In the genomic region with DNA sequence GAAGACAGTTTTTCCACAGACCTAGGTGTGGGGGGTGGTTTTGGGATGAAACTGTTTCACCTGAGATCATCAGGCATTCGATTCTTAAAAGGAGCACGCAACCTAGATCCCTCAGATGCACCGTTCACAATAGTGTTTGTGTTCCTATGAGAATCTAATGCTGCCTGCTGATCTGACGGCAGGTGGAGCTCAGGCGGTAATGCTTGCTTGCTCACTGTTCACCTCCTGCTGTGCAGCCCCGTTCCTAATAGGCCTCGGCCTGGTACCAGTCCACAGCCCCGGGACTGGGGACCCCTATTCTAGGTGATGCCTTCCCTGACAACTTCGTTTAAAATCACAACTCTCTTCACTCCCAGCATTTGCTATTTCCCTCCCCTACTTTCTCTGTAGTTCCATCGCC, we compare ENCODE assay signal across 17 cellular contexts.
DNase-seq lines count a peak whose midpoint lies in the region; ATAC-seq and TF ChIP-seq lines count a peak whose summit lies in the region.
"Had no signal": no experiment of that assay in that cellular context is flagged by ENCODE, and none has a peak within 500 bp of the region (broad histone marks: within the 10 kb centered on the region; RNA-seq: fewer than 3 reads in every experiment).

No MANE protein-coding gene starts in this region.

- no peak overlapping the region for H3K4me3 Mint-ChIP-seq in WTC11

- no peaks in the 10 kb centered on the region for H3K9me3 ChIP-seq in Karpas-422 (ENCODE audit: low read length)
- H3K9me3 ChIP-seq: BLaER1 treated with 17β-estradiol and CSF1 and Interleukin-3, amounts not matched to agents 10 nM and 100 nM had no signal

- no peak overlapping the region for H3K27ac Mint-ChIP-seq in WTC11

- peaks cover 9% of the 10 kb centered on the region for H3K36me3 Mint-ChIP-seq in WTC11

- DNase-seq in DMS 273 (lab: John Stamatoyannopoulos, UW; ENCODE audit: unreplicated experiment) (peak; percentile 21), DMS 273 treated with DMSO at 0.1 percent for 48 hours (lab: John Stamatoyannopoulos, UW) (no peak), WTC11 (ENCODE audit: low spot score) (peak; percentile 26), epithelial cell of proximal tubule (ENCODE audit: low read depth) (no peak), Karpas-422 (no peak), left lobe of liver (ENCODE audit: low spot score) (no peak)
- DNase-seq: 8988T, KG1, MM.1S, NCI-H1105, NCI-H2029, NCI-H524, PC-9 had no signal

- no peaks in the 10 kb centered on the region for H3K9me2 ChIP-seq in Karpas-422 (replicated peaks; ENCODE audit: insufficient read depth, low read length)

- CTCF ChIA-PET in WTC11 (lab: Charles Lee): interaction anchor here (1.0 kb wide), 1 partner anchor 289 kb away, joined by 3 read pairs; no protein-coding TSS in a partner anchor

- no peak overlapping the region for H3K9ac ChIP-seq in Karpas-422 (ENCODE audit: low read length)
- H3K9ac ChIP-seq: BLaER1 treated with 17β-estradiol and CSF1 and Interleukin-3, amounts not matched to agents 10 nM and 100 nM had no signal

- H3K36me3 ChIP-seq in Karpas-422 (ENCODE audit: insufficient read depth, low read length): no peaks in the 10 kb centered on the region
- H3K36me3 ChIP-seq: BLaER1 treated with 17β-estradiol and CSF1 and Interleukin-3, amounts not matched to agents 10 nM and 100 nM had no signal

- H3K79me2 ChIP-seq in Karpas-422 (ENCODE audit: low read length): no peaks in the 10 kb centered on the region

- ATAC-seq in WTC11: no peak
- no peak for ATAC-seq in HG03280 (IDR thresholded peaks at IDR 0.05; ENCODE audit: unreplicated experiment)
- ATAC-seq in left lobe of liver: no peak

- peaks cover 6% of the 10 kb centered on the region; the same call in 1 of the 2 replicates for H3K4me1 ChIP-seq in Karpas-422 (ENCODE audit: low read length)

- H2AFZ ChIP-seq in Karpas-422 (ENCODE audit: low read length): no peak overlapping the region
- H2AFZ ChIP-seq: PC-9 had no signal

- H3K27me3 ChIP-seq in Karpas-422 (ENCODE audit: low read length): no peaks in the 10 kb centered on the region
- H3K27me3 ChIP-seq: BLaER1 treated with 17β-estradiol and CSF1 and Interleukin-3, amounts not matched to agents 10 nM and 100 nM had no signal

- H3K4me1 Mint-ChIP-seq in WTC11: no peaks in the 10 kb centered on the region

- POLR2A ChIA-PET in WTC11 (lab: Charles Lee): no interaction called here

- H4K20me1 ChIP-seq in Karpas-422 (ENCODE audit: insufficient read depth, low read depth, low read length): no peaks in the 10 kb centered on the region
- H4K20me1 ChIP-seq: BLaER1 treated with 17β-estradiol and CSF1 and Interleukin-3, amounts not matched to agents 10 nM and 100 nM had no signal

- H3K4me3 ChIP-seq in epithelial cell of proximal tubule (ENCODE audit: low read depth, low read length) (no peak overlapping the region), Karpas-422 (ENCODE audit: low read length) (no peak overlapping the region)
- H3K4me3 ChIP-seq: BLaER1 treated with 17β-estradiol and CSF1 and Interleukin-3, amounts not matched to agents 10 nM and 100 nM; PC-9; SK-N-MC had no signal

- 0 out of 2 replicates have a peak, but pooled peaks have one; percentile 8 for TF ChIP-seq CTCF in LNCAP (IDR thresholded peaks at IDR 0.05)
- TF ChIP-seq CTCF in WTC11 (IDR thresholded peaks at IDR 0.05): no peak
- TF ChIP-seq CTCF in epithelial cell of proximal tubule (conservative IDR thresholded peaks at IDR 0.05; ENCODE audit: low read depth, low read length): peak; percentile 8

- H3K27me3 Mint-ChIP-seq in WTC11 (ENCODE audit: low read depth): no peaks in the 10 kb centered on the region

- no peak overlapping the region for H3K27ac ChIP-seq in Karpas-422 (ENCODE audit: low read length)
- H3K27ac ChIP-seq: BLaER1 treated with 17β-estradiol and CSF1 and Interleukin-3, amounts not matched to agents 10 nM and 100 nM; PC-9; SK-N-MC had no signal

- no peak overlapping the region for H3K4me2 ChIP-seq in Karpas-422 (ENCODE audit: low read depth, low read length, poor library complexity, severe bottlenecking)
- H3K4me2 ChIP-seq: PC-9 had no signal

- peaks cover 5% of the 10 kb centered on the region; the same call in 1 of the 2 replicates for H3K9me3 Mint-ChIP-seq in WTC11

TF ChIP-seq in WTC11, 78 proteins besides CTCF, POLR2A, EP300 and RAD21 (continues in another document):
- TF ChIP-seq TCF7 (CRISPR knock-in tag; IDR thresholded peaks at IDR 0.05; ENCODE audit: low read depth) (no peak), ZNF219 (CRISPR knock-in tag; IDR thresholded peaks at IDR 0.05; ENCODE audit: borderline replicate concordance) (no peak), IRF2 (CRISPR knock-in tag; IDR thresholded peaks at IDR 0.05; ENCODE audit: borderline replicate concordance, low read depth) (no peak), HMGA2 (CRISPR knock-in tag; IDR thresholded peaks at IDR 0.05) (no peak), ZNF317 (CRISPR knock-in tag; IDR thresholded peaks at IDR 0.05; ENCODE audit: borderline replicate concordance, low read depth) (no peak)
- TF ChIP-seq, protein P1, sequence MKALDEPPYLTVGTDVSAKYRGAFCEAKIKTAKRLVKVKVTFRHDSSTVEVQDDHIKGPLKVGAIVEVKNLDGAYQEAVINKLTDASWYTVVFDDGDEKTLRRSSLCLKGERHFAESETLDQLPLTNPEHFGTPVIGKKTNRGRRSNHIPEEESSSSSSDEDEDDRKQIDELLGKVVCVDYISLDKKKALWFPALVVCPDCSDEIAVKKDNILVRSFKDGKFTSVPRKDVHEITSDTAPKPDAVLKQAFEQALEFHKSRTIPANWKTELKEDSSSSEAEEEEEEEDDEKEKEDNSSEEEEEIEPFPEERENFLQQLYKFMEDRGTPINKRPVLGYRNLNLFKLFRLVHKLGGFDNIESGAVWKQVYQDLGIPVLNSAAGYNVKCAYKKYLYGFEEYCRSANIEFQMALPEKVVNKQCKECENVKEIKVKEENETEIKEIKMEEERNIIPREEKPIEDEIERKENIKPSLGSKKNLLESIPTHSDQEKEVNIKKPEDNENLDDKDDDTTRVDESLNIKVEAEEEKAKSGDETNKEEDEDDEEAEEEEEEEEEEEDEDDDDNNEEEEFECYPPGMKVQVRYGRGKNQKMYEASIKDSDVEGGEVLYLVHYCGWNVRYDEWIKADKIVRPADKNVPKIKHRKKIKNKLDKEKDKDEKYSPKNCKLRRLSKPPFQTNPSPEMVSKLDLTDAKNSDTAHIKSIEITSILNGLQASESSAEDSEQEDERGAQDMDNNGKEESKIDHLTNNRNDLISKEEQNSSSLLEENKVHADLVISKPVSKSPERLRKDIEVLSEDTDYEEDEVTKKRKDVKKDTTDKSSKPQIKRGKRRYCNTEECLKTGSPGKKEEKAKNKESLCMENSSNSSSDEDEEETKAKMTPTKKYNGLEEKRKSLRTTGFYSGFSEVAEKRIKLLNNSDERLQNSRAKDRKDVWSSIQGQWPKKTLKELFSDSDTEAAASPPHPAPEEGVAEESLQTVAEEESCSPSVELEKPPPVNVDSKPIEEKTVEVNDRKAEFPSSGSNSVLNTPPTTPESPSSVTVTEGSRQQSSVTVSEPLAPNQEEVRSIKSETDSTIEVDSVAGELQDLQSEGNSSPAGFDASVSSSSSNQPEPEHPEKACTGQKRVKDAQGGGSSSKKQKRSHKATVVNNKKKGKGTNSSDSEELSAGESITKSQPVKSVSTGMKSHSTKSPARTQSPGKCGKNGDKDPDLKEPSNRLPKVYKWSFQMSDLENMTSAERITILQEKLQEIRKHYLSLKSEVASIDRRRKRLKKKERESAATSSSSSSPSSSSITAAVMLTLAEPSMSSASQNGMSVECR (CRISPR knock-in tag; IDR thresholded peaks at IDR 0.05; ENCODE audit: borderline replicate concordance): no peak
- TF ChIP-seq, protein P2, sequence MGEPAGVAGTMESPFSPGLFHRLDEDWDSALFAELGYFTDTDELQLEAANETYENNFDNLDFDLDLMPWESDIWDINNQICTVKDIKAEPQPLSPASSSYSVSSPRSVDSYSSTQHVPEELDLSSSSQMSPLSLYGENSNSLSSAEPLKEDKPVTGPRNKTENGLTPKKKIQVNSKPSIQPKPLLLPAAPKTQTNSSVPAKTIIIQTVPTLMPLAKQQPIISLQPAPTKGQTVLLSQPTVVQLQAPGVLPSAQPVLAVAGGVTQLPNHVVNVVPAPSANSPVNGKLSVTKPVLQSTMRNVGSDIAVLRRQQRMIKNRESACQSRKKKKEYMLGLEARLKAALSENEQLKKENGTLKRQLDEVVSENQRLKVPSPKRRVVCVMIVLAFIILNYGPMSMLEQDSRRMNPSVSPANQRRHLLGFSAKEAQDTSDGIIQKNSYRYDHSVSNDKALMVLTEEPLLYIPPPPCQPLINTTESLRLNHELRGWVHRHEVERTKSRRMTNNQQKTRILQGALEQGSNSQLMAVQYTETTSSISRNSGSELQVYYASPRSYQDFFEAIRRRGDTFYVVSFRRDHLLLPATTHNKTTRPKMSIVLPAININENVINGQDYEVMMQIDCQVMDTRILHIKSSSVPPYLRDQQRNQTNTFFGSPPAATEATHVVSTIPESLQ (CRISPR knock-in tag; IDR thresholded peaks at IDR 0.05): no peak
- TF ChIP-seq, protein P3, sequence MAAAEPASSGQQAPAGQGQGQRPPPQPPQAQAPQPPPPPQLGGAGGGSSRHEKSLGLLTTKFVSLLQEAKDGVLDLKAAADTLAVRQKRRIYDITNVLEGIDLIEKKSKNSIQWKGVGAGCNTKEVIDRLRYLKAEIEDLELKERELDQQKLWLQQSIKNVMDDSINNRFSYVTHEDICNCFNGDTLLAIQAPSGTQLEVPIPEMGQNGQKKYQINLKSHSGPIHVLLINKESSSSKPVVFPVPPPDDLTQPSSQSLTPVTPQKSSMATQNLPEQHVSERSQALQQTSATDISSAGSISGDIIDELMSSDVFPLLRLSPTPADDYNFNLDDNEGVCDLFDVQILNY (CRISPR knock-in tag; IDR thresholded peaks at IDR 0.05): no peak
- TF ChIP-seq, protein P4, sequence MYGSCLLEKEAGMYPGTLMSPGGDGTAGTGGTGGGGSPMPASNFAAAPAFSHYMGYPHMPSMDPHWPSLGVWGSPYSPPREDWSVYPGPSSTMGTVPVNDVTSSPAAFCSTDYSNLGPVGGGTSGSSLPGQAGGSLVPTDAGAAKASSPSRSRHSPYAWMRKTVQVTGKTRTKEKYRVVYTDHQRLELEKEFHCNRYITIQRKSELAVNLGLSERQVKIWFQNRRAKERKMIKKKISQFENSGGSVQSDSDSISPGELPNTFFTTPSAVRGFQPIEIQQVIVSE (CRISPR knock-in tag; IDR thresholded peaks at IDR 0.05; ENCODE audit: borderline replicate concordance): no peak

Comparison
In these comparisons a context has a peak if more than half of its experiments do, and no peak if none do; other contexts are left out.
1. DNase-seq: peak in DMS 273 (single experiment) and WTC11 (single experiment); none in DMS 273 treated with DMSO at 0.1 percent for 48 hours (single experiment), epithelial cell of proximal tubule (single experiment), Karpas-422 (single experiment) and left lobe of liver (single experiment).